8 cellular contexts compared by ENCODE assay signal in the genomic region with DNA sequence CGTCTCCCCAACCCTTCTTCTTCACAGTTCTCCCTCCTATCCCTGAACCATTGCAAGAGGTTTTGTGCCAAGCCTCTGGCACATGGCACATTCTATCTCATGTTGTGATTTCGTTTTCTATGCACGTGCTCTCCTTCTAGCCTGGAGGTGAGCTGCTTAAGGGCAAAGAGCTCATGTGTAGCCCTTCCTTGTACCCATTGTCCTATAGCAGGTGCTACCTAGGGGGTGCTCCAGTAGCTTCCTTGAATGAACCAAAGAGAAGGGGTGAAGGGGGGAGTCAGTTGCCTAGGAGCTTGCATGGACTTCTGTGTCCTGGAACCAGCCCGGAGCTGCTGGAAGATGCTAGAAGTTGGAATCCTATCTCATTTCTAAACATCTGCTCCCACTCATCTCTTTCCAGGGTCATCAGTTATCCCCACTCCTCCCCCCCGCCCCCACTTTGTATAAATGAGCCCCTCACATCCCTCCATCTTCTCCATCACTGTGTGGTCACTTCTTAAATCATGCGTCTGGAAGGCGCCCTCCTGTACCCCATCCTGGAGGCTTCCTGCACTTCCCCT. TPM values are rescaled to one million over a fixed set of nuclear protein-coding genes. Genes with fewer than 3 reads are reported as not detected.
DNase-seq lines count a peak whose midpoint lies in the region; TF ChIP-seq lines count a peak whose summit lies in the region.

No MANE protein-coding gene starts in this region.

- H3K4me1 ChIP-seq in HUES48 (ENCODE audit: control insufficient read depth, insufficient read depth, low read length) = peaks cover 8% of the 10 kb centered on the region
- H3K4me1 ChIP-seq in mucosa of stomach (ENCODE audit: control insufficient read depth, insufficient read depth, low read length) = no peaks in the 10 kb centered on the region

- peak overlapping the region; percentile 41 to 91 (median 74) for H3K27ac Mint-ChIP-seq in brain

- H3K4me1 Mint-ChIP-seq in brain = peaks cover 31% of the 10 kb centered on the region

- H3K27me3 ChIP-seq in HUES48 (ENCODE audit: control insufficient read depth, insufficient read depth, low read length) (peaks cover 25% of the 10 kb centered on the region), mucosa of stomach (ENCODE audit: control insufficient read depth, insufficient read depth, low read length) (peaks cover under 1% of the 10 kb centered on the region)

- no peak overlapping the region for H3K9ac ChIP-seq in HUES48 (ENCODE audit: low read depth, low read length)
- peak overlapping the region; percentile 79 for H3K9ac ChIP-seq in mucosa of stomach (ENCODE audit: low read length)

- H3K27me3 Mint-ChIP-seq in brain = peaks cover 20% of the 10 kb centered on the region

- H3K36me3 ChIP-seq in HUES48 (ENCODE audit: control insufficient read depth, insufficient read depth, low read length) = no peaks in the 10 kb centered on the region
- no peaks in the 10 kb centered on the region for H3K36me3 ChIP-seq in mucosa of stomach (ENCODE audit: control insufficient read depth, insufficient read depth, low read length)

- H3K36me3 Mint-ChIP-seq in brain = no peaks in the 10 kb centered on the region

- POLR2A ChIA-PET in AG04449 (lab: Yijun Ruan, JAX) (no interaction called here), RWPE1 (lab: Yijun Ruan, JAX; ENCODE audit: low non-redundant PET) (no interaction called here)

- peaks cover 0 to 6% (median 0%) of the 10 kb centered on the region in 5 experiments for H3K9me3 Mint-ChIP-seq in brain

- no peaks in the 10 kb centered on the region for H3K9me3 ChIP-seq in HUES48 (ENCODE audit: control insufficient read depth, insufficient read depth, low read length)
- H3K9me3 ChIP-seq in mucosa of stomach (ENCODE audit: control insufficient read depth, low read length) = no peaks in the 10 kb centered on the region

- H3K4me3 Mint-ChIP-seq in brain = peak overlapping the region; percentile 88 to 95 (median 93)

- DNase-seq in AG04449 (ENCODE audit: low read depth, low spot score) = no peak
- DNase-seq in stimulated activated CD4-positive, alpha-beta T cell treated with anti-CD3 and anti-CD28 coated beads, Interleukin-12 subunit alpha, Interleukin-12 subunit beta, amount 100 ng/mL, for 4 hours = no peak
- DNase-seq in NCI-H187 (lab: John Stamatoyannopoulos, UW) = no peak
- DNase-seq in NCI-H2107 treated with DMSO at 0.1 percent for 48 hours (lab: John Stamatoyannopoulos, UW; ENCODE audit: unreplicated experiment) = no peak
- no peak for DNase-seq in RWPE1 (ENCODE audit: low spot score)

- TF ChIP-seq CTCF in AG04449 (IDR thresholded peaks at IDR 0.05; ENCODE audit: insufficient read depth, low read length, missing control alignments) = no peak
- TF ChIP-seq CTCF in brain (conservative IDR thresholded peaks at IDR 0.05) = no peak
- TF ChIP-seq CTCF in RWPE1 (conservative IDR thresholded peaks at IDR 0.05; ENCODE audit: low read depth) = no peak

- CTCF ChIA-PET in AG04449 (lab: Yijun Ruan, JAX) = interaction anchor here (0.6 to 2.0 kb wide), 3 partner anchors 8 to 128 kb away, joined by 3 to 8 read pairs (median 3); no protein-coding TSS in a partner anchor
- CTCF ChIA-PET in RWPE1 (lab: Yijun Ruan, JAX) = no interaction called here

- H3K4me3 ChIP-seq in AG04449 (ENCODE audit: low read depth, low read length) = peak overlapping the region; percentile 78
- H3K4me3 ChIP-seq in HUES48 (ENCODE audit: low read depth, low read length) = peak overlapping the region; percentile 95
- peak overlapping the region; percentile 77 for H3K4me3 ChIP-seq in mucosa of stomach (ENCODE audit: low read length)

- H3K27ac ChIP-seq in HUES48 (ENCODE audit: low read depth, low read length) (no peak overlapping the region), RWPE1 (no peak overlapping the region)

RNA-seq across cellular contexts. Expression of a gene that starts 0.5 kb away (rescaled TPM):
- 3.3 TPM for polyA plus RNA-seq in brain (ENCODE audit: insufficient read depth, low read depth, low replicate concordance)
